In the genomic region with DNA sequence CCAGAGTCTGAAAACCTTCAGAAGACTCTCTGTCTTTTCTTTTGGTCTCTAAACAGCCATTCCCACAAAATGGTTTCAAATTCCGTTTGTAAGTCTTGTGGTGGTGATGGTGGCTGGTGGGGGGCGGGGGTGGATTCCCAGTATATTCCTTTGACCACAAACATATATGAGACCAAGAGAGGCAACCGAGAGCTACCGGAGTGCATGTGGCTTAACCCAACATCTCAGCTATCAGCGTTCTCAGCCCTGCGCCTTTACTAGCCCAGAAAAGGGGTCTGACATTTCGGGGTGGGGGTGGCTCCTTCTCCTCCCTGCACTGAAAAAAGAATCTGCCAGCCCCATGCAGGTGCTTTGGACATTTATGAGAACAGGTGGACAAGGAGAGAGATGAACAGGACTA, we compare ENCODE assay signal across 24 cellular contexts.
"Had no signal": no experiment of that assay in that cellular context is flagged by ENCODE, and none has a peak within 500 bp of the region (broad histone marks: within the 10 kb centered on the region; RNA-seq: fewer than 3 reads in every experiment).

No MANE protein-coding gene starts in this region.

- DNase-seq: naive thymus-derived CD8-positive, alpha-beta T cell; ovary; posterior cingulate gyrus; psoas muscle; right cardiac atrium; right lobe of liver; sigmoid colon; small intestine; stimulated activated CD4-positive, alpha-beta T cell treated with anti-CD3 and anti-CD28 coated beads, Interleukin-15, amount 100 ng/mL, for 24 hours; stimulated activated CD4-positive, alpha-beta T cell treated with anti-CD3 and anti-CD28 coated beads, Interleukin-2, amount 100 ng/mL, for 24 hours; stimulated activated CD4-positive, alpha-beta T cell treated with anti-CD3 and anti-CD28 coated beads, Interleukin-2, amount 100 ng/mL, for 48 hours; stimulated activated CD4-positive, alpha-beta T cell treated with anti-CD3 and anti-CD28 coated beads, Interleukin-4, amount 100 ng/mL, for 24 hours; stimulated activated naive B cell treated with anti-CD40 and anti-IgM and Interleukin-4, amounts not matched to agents 10 μg/mL and 1 μg/mL and 100 μg/mL, for 72 hours; stimulated activated naive CD4-positive, alpha-beta T cell treated with Interleukin-2 at 50 U/mL for 16 hours; stomach; thyroid gland; trophoblast cell; upper lobe of left lung had no signal

- H3K36me3 ChIP-seq: neutrophil, ovary, right lobe of liver, sigmoid colon, stomach, thoracic aorta, thyroid gland, tibial nerve, upper lobe of left lung had no signal

- H3K4me3 ChIP-seq: ovary, psoas muscle, right lobe of liver, stomach, thoracic aorta, thyroid gland, tibial nerve, upper lobe of left lung had no signal

- H3K79me2 ChIP-seq: parathyroid adenoma had no signal

- H3K4me1 ChIP-seq: parathyroid adenoma, psoas muscle, right lobe of liver had no signal

- H3K27ac ChIP-seq: neutrophil, ovary, parathyroid adenoma, psoas muscle, right lobe of liver, stomach, thoracic aorta, thyroid gland, tibial nerve, upper lobe of left lung had no signal

- H3K9me3 ChIP-seq: neutrophil, ovary, psoas muscle, right lobe of liver, sigmoid colon, stomach, thoracic aorta, thyroid gland, tibial nerve, upper lobe of left lung had no signal

- ATAC-seq: naive thymus-derived CD8-positive, alpha-beta T cell; natural killer cell treated with Interleukin-12 subunit alpha and Interleukin-12 subunit beta and Interleukin-15 and Interleukin-18, amount 100 ng/mL, for 72 hours; psoas muscle; right lobe of liver; stimulated activated effector memory CD8-positive, alpha-beta T cell treated with anti-CD3 and anti-CD28 coated beads, Interleukin-12 subunit alpha, Interleukin-12 subunit beta, amount 100 ng/mL, for 72 hours; stimulated activated naive B cell treated with anti-CD40 and anti-IgM and Interleukin-4, amounts not matched to agents 10 μg/mL and 1 μg/mL and 100 μg/mL, for 72 hours had no signal

- H2AFZ ChIP-seq: parathyroid adenoma had no signal

- H3K9ac ChIP-seq: parathyroid adenoma had no signal

- H3K27me3 ChIP-seq: neutrophil, ovary, right lobe of liver, sigmoid colon, stomach, thyroid gland, tibial nerve, upper lobe of left lung had no signal
